ENCODE assay signal across 1 cellular context in genomic region chr16:67270931-67271338, GRCh38.
TF ChIP-seq lines count a peak whose summit lies in the region.

No MANE protein-coding gene starts in this region.

TF ChIP-seq in H1, 55 proteins besides CTCF, POLR2A, EP300 and RAD21:
- no peak for TF ChIP-seq TAF7 (optimal IDR thresholded peaks at IDR 0.05; ENCODE audit: borderline replicate concordance, low read depth, low read length)
- TF ChIP-seq SIX5 (IDR thresholded peaks at IDR 0.05; ENCODE audit: low read depth, low read length), result no peak
- no peak for TF ChIP-seq SIRT6 (IDR thresholded peaks at IDR 0.05; ENCODE audit: low read length)
- no peak for TF ChIP-seq EZH2 (IDR thresholded peaks at IDR 0.05; ENCODE audit: low read depth, low read length, severe bottlenecking)
- no peak for TF ChIP-seq CHD1 (IDR thresholded peaks at IDR 0.05; ENCODE audit: low read depth, low read length)
- TF ChIP-seq SP2 (IDR thresholded peaks at IDR 0.05; ENCODE audit: low read length), result no peak
- no peak for TF ChIP-seq POU5F1 (IDR thresholded peaks at IDR 0.05; ENCODE audit: low read depth, low read length)
- TF ChIP-seq EGR1 (IDR thresholded peaks at IDR 0.05; ENCODE audit: borderline replicate concordance, low read depth, low read length), result no peak
